In the genomic region with DNA sequence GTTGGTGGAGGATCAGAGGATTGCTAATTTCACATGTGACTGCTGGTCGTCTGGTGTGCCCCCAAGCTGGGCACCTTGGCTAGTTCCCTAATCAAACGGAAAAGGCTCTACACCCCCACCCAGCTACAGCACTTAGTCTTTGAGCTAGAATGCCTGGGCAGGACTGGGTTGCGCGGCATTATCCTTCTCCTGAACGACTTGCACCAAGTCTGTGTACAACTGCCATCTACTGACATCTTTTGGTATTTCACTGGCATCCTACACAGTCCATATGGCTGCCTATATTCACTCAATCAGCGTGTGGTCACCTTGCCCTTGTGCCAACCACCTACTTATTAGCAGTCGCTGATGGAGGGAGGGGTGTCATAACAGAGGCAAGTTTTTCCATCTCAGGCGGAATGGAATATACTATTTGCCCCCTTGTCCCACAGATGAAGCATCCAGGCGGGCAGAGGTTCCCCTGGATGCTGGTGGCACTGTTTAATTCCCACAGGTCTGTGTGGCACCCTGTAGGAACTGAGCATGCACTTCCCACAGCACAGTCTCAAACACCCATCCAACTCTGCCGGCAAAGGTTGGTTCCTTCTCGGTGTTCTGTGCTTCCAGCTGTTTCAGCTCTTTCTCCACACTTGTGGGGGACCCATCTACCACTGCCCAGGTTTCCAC, we compare ENCODE assay signal across 1 cellular context.
TF ChIP-seq lines count a peak whose summit lies in the region.

No MANE protein-coding gene starts in this region.

TF ChIP-seq in HepG2, 621 proteins besides CTCF, POLR2A, EP300 and RAD21 (continued from another document and continues in another):
- TF ChIP-seq ZNF275 (CRISPR knock-in tag; IDR thresholded peaks at IDR 0.05; ENCODE audit: borderline replicate concordance) (no peak), KLF15 (CRISPR knock-in tag; IDR thresholded peaks at IDR 0.05; ENCODE audit: borderline replicate concordance) (no peak), U2AF2 (IDR thresholded peaks at IDR 0.05; ENCODE audit: low read depth, low read length) (no peak), ZNF556 (CRISPR knock-in tag; IDR thresholded peaks at IDR 0.05; ENCODE audit: borderline replicate concordance) (no peak), KDM5A (IDR thresholded peaks at IDR 0.05; ENCODE audit: borderline replicate concordance, low read length) (no peak), ZFP62 (CRISPR knock-in tag; IDR thresholded peaks at IDR 0.05) (no peak), NBN (conservative IDR thresholded peaks at IDR 0.05) (no peak), RBM22 (optimal IDR thresholded peaks at IDR 0.05; ENCODE audit: low read length) (no peak), ZC3H4 (CRISPR knock-in tag; IDR thresholded peaks at IDR 0.05; ENCODE audit: borderline replicate concordance) (no peak), TEF (CRISPR knock-in tag; IDR thresholded peaks at IDR 0.05) (no peak), ZFY (CRISPR knock-in tag; IDR thresholded peaks at IDR 0.05) (no peak), ZNF350 (CRISPR knock-in tag; IDR thresholded peaks at IDR 0.05; ENCODE audit: borderline replicate concordance, low read depth) (0 out of 2 replicates have a peak, but pooled peaks have one; percentile 34), REPIN1 (CRISPR knock-in tag; IDR thresholded peaks at IDR 0.05; ENCODE audit: borderline replicate concordance, low read depth) (no peak), ZNF292 (CRISPR knock-in tag; IDR thresholded peaks at IDR 0.05; ENCODE audit: borderline replicate concordance, low read depth) (no peak), JDP2 (CRISPR knock-in tag; IDR thresholded peaks at IDR 0.05; ENCODE audit: borderline replicate concordance) (no peak), ZNF101 (CRISPR knock-in tag; IDR thresholded peaks at IDR 0.05; ENCODE audit: borderline replicate concordance, low read depth) (no peak), NR2F1 (CRISPR knock-in tag; IDR thresholded peaks at IDR 0.05) (no peak), REXO4 (CRISPR knock-in tag; IDR thresholded peaks at IDR 0.05; ENCODE audit: borderline replicate concordance) (no peak), AFF4 (CRISPR knock-in tag; IDR thresholded peaks at IDR 0.05) (no peak), ZNF709 (CRISPR knock-in tag; IDR thresholded peaks at IDR 0.05) (0 out of 2 replicates have a peak, but pooled peaks have one; percentile 33), TEAD3 (CRISPR knock-in tag; optimal IDR thresholded peaks at IDR 0.05; ENCODE audit: borderline replicate concordance) (peak; percentile 59), ZNF12 (CRISPR knock-in tag; IDR thresholded peaks at IDR 0.05) (no peak), ZNF772 (CRISPR knock-in tag; IDR thresholded peaks at IDR 0.05) (no peak), FOXJ3 (CRISPR knock-in tag; IDR thresholded peaks at IDR 0.05; ENCODE audit: borderline replicate concordance) (no peak), MYNN (CRISPR knock-in tag; IDR thresholded peaks at IDR 0.05; ENCODE audit: low read depth) (no peak), ZNF569 (CRISPR knock-in tag; IDR thresholded peaks at IDR 0.05; ENCODE audit: borderline replicate concordance) (no peak), NRL (CRISPR knock-in tag; IDR thresholded peaks at IDR 0.05; ENCODE audit: borderline replicate concordance) (no peak), ZNF549 (CRISPR knock-in tag; IDR thresholded peaks at IDR 0.05) (no peak), ZNF746 (CRISPR knock-in tag; IDR thresholded peaks at IDR 0.05) (no peak), SAP130 (CRISPR knock-in tag; IDR thresholded peaks at IDR 0.05; ENCODE audit: low read depth) (no peak), FOSL2 (CRISPR knock-in tag; IDR thresholded peaks at IDR 0.05) (0 out of 2 replicates have a peak, but pooled peaks have one; percentile 8), ZNF260 (CRISPR knock-in tag; IDR thresholded peaks at IDR 0.05; ENCODE audit: borderline replicate concordance, low read depth) (no peak), ZNF232 (CRISPR knock-in tag; IDR thresholded peaks at IDR 0.05; ENCODE audit: borderline replicate concordance) (no peak), RXRB (CRISPR knock-in tag; IDR thresholded peaks at IDR 0.05; ENCODE audit: borderline replicate concordance) (no peak), ZNF180 (CRISPR knock-in tag; IDR thresholded peaks at IDR 0.05; ENCODE audit: borderline replicate concordance, low read depth) (no peak), TARDBP (CRISPR knock-in tag; IDR thresholded peaks at IDR 0.05) (no peak)
- TF ChIP-seq, protein P1, sequence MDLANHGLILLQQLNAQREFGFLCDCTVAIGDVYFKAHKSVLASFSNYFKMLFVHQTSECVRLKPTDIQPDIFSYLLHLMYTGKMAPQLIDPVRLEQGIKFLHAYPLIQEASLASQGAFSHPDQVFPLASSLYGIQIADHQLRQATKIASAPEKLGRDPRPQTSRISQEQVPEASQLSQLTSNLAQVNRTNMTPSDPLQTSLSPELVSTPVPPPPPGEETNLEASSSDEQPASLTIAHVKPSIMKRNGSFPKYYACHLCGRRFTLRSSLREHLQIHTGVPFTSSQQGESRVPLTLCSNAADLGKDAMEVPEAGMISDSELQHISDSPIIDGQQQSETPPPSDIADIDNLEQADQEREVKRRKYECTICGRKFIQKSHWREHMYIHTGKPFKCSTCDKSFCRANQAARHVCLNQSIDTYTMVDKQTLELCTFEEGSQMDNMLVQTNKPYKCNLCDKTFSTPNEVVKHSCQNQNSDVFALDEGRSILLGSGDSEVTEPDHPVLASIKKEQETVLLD (CRISPR knock-in tag; IDR thresholded peaks at IDR 0.05; ENCODE audit: low read depth) = 0 out of 2 replicates have a peak, but pooled peaks have one; percentile 25
- TF ChIP-seq, protein P2, sequence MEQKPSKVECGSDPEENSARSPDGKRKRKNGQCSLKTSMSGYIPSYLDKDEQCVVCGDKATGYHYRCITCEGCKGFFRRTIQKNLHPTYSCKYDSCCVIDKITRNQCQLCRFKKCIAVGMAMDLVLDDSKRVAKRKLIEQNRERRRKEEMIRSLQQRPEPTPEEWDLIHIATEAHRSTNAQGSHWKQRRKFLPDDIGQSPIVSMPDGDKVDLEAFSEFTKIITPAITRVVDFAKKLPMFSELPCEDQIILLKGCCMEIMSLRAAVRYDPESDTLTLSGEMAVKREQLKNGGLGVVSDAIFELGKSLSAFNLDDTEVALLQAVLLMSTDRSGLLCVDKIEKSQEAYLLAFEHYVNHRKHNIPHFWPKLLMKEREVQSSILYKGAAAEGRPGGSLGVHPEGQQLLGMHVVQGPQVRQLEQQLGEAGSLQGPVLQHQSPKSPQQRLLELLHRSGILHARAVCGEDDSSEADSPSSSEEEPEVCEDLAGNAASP (CRISPR knock-in tag; IDR thresholded peaks at IDR 0.05; ENCODE audit: borderline replicate concordance) = no peak
- TF ChIP-seq, protein P3, sequence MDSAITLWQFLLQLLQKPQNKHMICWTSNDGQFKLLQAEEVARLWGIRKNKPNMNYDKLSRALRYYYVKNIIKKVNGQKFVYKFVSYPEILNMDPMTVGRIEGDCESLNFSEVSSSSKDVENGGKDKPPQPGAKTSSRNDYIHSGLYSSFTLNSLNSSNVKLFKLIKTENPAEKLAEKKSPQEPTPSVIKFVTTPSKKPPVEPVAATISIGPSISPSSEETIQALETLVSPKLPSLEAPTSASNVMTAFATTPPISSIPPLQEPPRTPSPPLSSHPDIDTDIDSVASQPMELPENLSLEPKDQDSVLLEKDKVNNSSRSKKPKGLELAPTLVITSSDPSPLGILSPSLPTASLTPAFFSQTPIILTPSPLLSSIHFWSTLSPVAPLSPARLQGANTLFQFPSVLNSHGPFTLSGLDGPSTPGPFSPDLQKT (CRISPR knock-in tag; IDR thresholded peaks at IDR 0.05; ENCODE audit: borderline replicate concordance) = no peak
- TF ChIP-seq, protein P4, sequence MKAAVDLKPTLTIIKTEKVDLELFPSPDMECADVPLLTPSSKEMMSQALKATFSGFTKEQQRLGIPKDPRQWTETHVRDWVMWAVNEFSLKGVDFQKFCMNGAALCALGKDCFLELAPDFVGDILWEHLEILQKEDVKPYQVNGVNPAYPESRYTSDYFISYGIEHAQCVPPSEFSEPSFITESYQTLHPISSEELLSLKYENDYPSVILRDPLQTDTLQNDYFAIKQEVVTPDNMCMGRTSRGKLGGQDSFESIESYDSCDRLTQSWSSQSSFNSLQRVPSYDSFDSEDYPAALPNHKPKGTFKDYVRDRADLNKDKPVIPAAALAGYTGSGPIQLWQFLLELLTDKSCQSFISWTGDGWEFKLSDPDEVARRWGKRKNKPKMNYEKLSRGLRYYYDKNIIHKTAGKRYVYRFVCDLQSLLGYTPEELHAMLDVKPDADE (CRISPR knock-in tag; IDR thresholded peaks at IDR 0.05) = no peak
- TF ChIP-seq, protein P5, sequence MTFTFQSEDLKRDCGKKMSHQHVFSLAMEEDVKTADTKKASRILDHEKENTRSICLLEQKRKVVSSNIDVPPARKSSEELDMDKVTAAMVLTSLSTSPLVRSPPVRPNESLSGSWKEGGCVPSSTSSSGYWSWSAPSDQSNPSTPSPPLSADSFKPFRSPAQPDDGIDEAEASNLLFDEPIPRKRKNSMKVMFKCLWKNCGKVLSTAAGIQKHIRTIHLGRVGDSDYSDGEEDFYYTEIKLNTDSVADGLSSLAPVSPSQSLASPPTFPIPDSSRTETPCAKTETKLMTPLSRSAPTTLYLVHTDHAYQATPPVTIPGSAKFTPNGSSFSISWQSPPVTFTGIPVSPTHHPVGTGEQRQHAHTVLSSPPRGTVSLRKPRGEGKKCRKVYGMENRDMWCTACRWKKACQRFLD (CRISPR knock-in tag; IDR thresholded peaks at IDR 0.05; ENCODE audit: borderline replicate concordance) = no peak
- TF ChIP-seq, protein P6, sequence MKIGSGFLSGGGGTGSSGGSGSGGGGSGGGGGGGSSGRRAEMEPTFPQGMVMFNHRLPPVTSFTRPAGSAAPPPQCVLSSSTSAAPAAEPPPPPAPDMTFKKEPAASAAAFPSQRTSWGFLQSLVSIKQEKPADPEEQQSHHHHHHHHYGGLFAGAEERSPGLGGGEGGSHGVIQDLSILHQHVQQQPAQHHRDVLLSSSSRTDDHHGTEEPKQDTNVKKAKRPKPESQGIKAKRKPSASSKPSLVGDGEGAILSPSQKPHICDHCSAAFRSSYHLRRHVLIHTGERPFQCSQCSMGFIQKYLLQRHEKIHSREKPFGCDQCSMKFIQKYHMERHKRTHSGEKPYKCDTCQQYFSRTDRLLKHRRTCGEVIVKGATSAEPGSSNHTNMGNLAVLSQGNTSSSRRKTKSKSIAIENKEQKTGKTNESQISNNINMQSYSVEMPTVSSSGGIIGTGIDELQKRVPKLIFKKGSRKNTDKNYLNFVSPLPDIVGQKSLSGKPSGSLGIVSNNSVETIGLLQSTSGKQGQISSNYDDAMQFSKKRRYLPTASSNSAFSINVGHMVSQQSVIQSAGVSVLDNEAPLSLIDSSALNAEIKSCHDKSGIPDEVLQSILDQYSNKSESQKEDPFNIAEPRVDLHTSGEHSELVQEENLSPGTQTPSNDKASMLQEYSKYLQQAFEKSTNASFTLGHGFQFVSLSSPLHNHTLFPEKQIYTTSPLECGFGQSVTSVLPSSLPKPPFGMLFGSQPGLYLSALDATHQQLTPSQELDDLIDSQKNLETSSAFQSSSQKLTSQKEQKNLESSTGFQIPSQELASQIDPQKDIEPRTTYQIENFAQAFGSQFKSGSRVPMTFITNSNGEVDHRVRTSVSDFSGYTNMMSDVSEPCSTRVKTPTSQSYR (CRISPR knock-in tag; IDR thresholded peaks at IDR 0.05; ENCODE audit: borderline replicate concordance) = no peak
